29 cellular contexts compared by ENCODE assay signal in genomic region chr6:52749546-52750152, GRCh38. TPM values are rescaled to one million over a fixed set of nuclear protein-coding genes. Genes with fewer than 3 reads are reported as not detected.
DNase-seq lines count a peak whose midpoint lies in the region; ATAC-seq and TF ChIP-seq lines count a peak whose summit lies in the region.
"Had no signal": no experiment of that assay in that cellular context is flagged by ENCODE, and none has a peak within 500 bp of the region (broad histone marks: within the 10 kb centered on the region; RNA-seq: fewer than 3 reads in every experiment).

No MANE protein-coding gene starts in this region.

- no peak overlapping the region for H3K4me3 ChIP-seq in RWPE2 (ENCODE audit: severe bottlenecking)
- H3K4me3 ChIP-seq: BLaER1, gastroesophageal sphincter, hepatocyte, prostate gland, sigmoid colon had no signal

- peaks cover 2% of the 10 kb centered on the region for H3K27me3 Mint-ChIP-seq in activated CD4-positive, alpha-beta memory T cell treated with anti-CD3 and anti-CD28 coated beads, Interleukin-2, amount 10 ng/mL, durations not matched to agents 7 days and 5 days

- H3K4me3 Mint-ChIP-seq in activated CD4-positive, alpha-beta memory T cell treated with anti-CD3 and anti-CD28 coated beads, Interleukin-2, amount 10 ng/mL, durations not matched to agents 7 days and 5 days: no peak overlapping the region
- H3K4me3 Mint-ChIP-seq: activated B cell treated with CpG ODN at 0.5 μM for 24 hours; brain; stimulated activated memory B cell treated with anti-CD40 and anti-IgM and Interleukin-4, amounts not matched to agents 10 μg/mL and 1 μg/mL and 100 μg/mL, for 72 hours had no signal

- ATAC-seq in RWPE2 (ENCODE audit: low read depth) (0 out of 3 replicates have a peak, but pooled peaks have one; percentile 19), left lobe of liver (peak; percentile 10), GM19328 (IDR thresholded peaks at IDR 0.05; ENCODE audit: unreplicated experiment) (no peak), HG03280 (IDR thresholded peaks at IDR 0.05; ENCODE audit: unreplicated experiment) (no peak)
- ATAC-seq: gastroesophageal sphincter; left cardiac atrium; stimulated activated memory B cell treated with anti-CD40 and anti-IgM and Interleukin-4, amounts not matched to agents 10 μg/mL and 1 μg/mL and 100 μg/mL, for 72 hours had no signal

- H3K4me1 ChIP-seq in RWPE2 (ENCODE audit: insufficient read depth, poor library complexity, severe bottlenecking): no peaks in the 10 kb centered on the region
- H3K4me1 ChIP-seq: BLaER1, gastroesophageal sphincter, prostate gland, sigmoid colon had no signal

- no peaks in the 10 kb centered on the region for H3K27me3 ChIP-seq in RWPE2 (ENCODE audit: insufficient read depth, poor library complexity, severe bottlenecking)
- H3K27me3 ChIP-seq: BLaER1, gastroesophageal sphincter, hepatocyte, sigmoid colon had no signal

- TF ChIP-seq CTCF in RWPE2 (IDR thresholded peaks at IDR 0.05; ENCODE audit: poor library complexity, severe bottlenecking): no peak

- DNase-seq in NCI-H146 (lab: John Stamatoyannopoulos, UW) (peak; percentile 60), NCI-H2196 (lab: John Stamatoyannopoulos, UW; ENCODE audit: unreplicated experiment) (peak; percentile 28), RWPE2 (ENCODE audit: low spot score) (no peak), left lobe of liver (ENCODE audit: low spot score) (no peak), GM03348 (ENCODE audit: low spot score) (no peak)
- no peak for DNase-seq in activated CD4-positive, alpha-beta memory T cell treated with anti-CD3 and anti-CD28 coated beads, Interleukin-2, amount 10 ng/mL, durations not matched to agents 7 days and 5 days
- DNase-seq: activated B cell treated with CpG ODN at 0.5 μM for 24 hours; activated naive CD4-positive, alpha-beta T cell treated with Interleukin-2 at 50 U/mL for 16 hours; cerebellar nuclear complex; DMS79 treated with DMSO at 0.1 percent for 48 hours; GF-D8; left cardiac atrium; mesendoderm; NCI-H2081 treated with DMSO at 0.1 percent for 48 hours; SIG-M5; sigmoid colon; stimulated activated CD4-positive, alpha-beta T cell treated with anti-CD3 and anti-CD28 coated beads, Interleukin-4, amount 100 ng/mL, for 24 hours; substantia nigra; T1000 had no signal

- H3K27ac Mint-ChIP-seq in activated CD4-positive, alpha-beta memory T cell treated with anti-CD3 and anti-CD28 coated beads, Interleukin-2, amount 10 ng/mL, durations not matched to agents 7 days and 5 days: no peak overlapping the region
- H3K27ac Mint-ChIP-seq: activated B cell treated with CpG ODN at 0.5 μM for 24 hours; brain; stimulated activated memory B cell treated with anti-CD40 and anti-IgM and Interleukin-4, amounts not matched to agents 10 μg/mL and 1 μg/mL and 100 μg/mL, for 72 hours had no signal

- no peaks in the 10 kb centered on the region for H3K36me3 ChIP-seq in RWPE2 (ENCODE audit: low read depth)
- H3K36me3 ChIP-seq: BLaER1, gastroesophageal sphincter, prostate gland, sigmoid colon had no signal

- H3K36me3 Mint-ChIP-seq in activated CD4-positive, alpha-beta memory T cell treated with anti-CD3 and anti-CD28 coated beads, Interleukin-2, amount 10 ng/mL, durations not matched to agents 7 days and 5 days (ENCODE audit: low read depth): no peaks in the 10 kb centered on the region
- H3K36me3 Mint-ChIP-seq: brain; stimulated activated memory B cell treated with anti-CD40 and anti-IgM and Interleukin-4, amounts not matched to agents 10 μg/mL and 1 μg/mL and 100 μg/mL, for 72 hours had no signal

- H3K27ac ChIP-seq in RWPE2 (ENCODE audit: poor library complexity, severe bottlenecking): no peak overlapping the region
- H3K27ac ChIP-seq: BLaER1, gastroesophageal sphincter, prostate gland, sigmoid colon had no signal

- POLR2A ChIA-PET in activated CD4-positive, alpha-beta memory T cell treated with anti-CD3 and anti-CD28 coated beads, Interleukin-2, amount 10 ng/mL, durations not matched to agents 7 days and 5 days (lab: Charles Lee): no interaction called here

- CTCF ChIA-PET in activated CD4-positive, alpha-beta memory T cell treated with anti-CD3 and anti-CD28 coated beads, Interleukin-2, amount 10 ng/mL, durations not matched to agents 7 days and 5 days (lab: Charles Lee): no interaction called here

- no peaks in the 10 kb centered on the region for H3K9me3 Mint-ChIP-seq in activated CD4-positive, alpha-beta memory T cell treated with anti-CD3 and anti-CD28 coated beads, Interleukin-2, amount 10 ng/mL, durations not matched to agents 7 days and 5 days

- H3K9me3 ChIP-seq in RWPE2 (ENCODE audit: severe bottlenecking): no peaks in the 10 kb centered on the region
- H3K9me3 ChIP-seq: prostate gland, sigmoid colon had no signal

- no peaks in the 10 kb centered on the region for H3K4me1 Mint-ChIP-seq in activated CD4-positive, alpha-beta memory T cell treated with anti-CD3 and anti-CD28 coated beads, Interleukin-2, amount 10 ng/mL, durations not matched to agents 7 days and 5 days
- H3K4me1 Mint-ChIP-seq: activated B cell treated with CpG ODN at 0.5 μM for 24 hours; brain; stimulated activated memory B cell treated with anti-CD40 and anti-IgM and Interleukin-4, amounts not matched to agents 10 μg/mL and 1 μg/mL and 100 μg/mL, for 72 hours had no signal

RNA-seq across cellular contexts. Expression of gene GSTA2, which starts 13.6 kb away (rescaled TPM):
- 45.2 TPM for total RNA-seq in left lobe of liver
- total RNA-seq in activated CD4-positive, alpha-beta memory T cell treated with anti-CD3 and anti-CD28 coated beads, Interleukin-2, amount 10 ng/mL, durations not matched to agents 7 days and 5 days: not detected
- total RNA-seq: activated B cell treated with CpG ODN at 0.5 μM for 24 hours, dermis microvascular lymphatic vessel endothelial cell, left cardiac atrium, sigmoid colon, ureter had no signal

RNA-seq across cellular contexts. Expression of gene GSTA1, which starts 54.0 kb away (rescaled TPM):
- 811 TPM for total RNA-seq in left lobe of liver
- total RNA-seq in activated CD4-positive, alpha-beta memory T cell treated with anti-CD3 and anti-CD28 coated beads, Interleukin-2, amount 10 ng/mL, durations not matched to agents 7 days and 5 days: not detected
- total RNA-seq: activated B cell treated with CpG ODN at 0.5 μM for 24 hours, dermis microvascular lymphatic vessel endothelial cell, gastroesophageal sphincter, left cardiac atrium, sigmoid colon, ureter had no signal

Comparison
In these comparisons a context has a peak if more than half of its experiments do, and no peak if none do; other contexts are left out.
1. DNase-seq: peak in NCI-H146 (single experiment) and NCI-H2196 (single experiment); none in RWPE2 (single experiment), left lobe of liver (single experiment), GM03348 (single experiment) and activated CD4-positive, alpha-beta memory T cell treated with anti-CD3 and anti-CD28 coated beads, Interleukin-2, amount 10 ng/mL, durations not matched to agents 7 days and 5 days (single experiment).
2. ATAC-seq: peak in RWPE2 (single experiment) and left lobe of liver (single experiment); none in GM19328 (single experiment) and HG03280 (single experiment).
3. RNA of gene GSTA2, which starts 13.6 kb away (total RNA-seq): 45.2 TPM in left lobe of liver (single experiment); not detected in activated CD4-positive, alpha-beta memory T cell treated with anti-CD3 and anti-CD28 coated beads, Interleukin-2, amount 10 ng/mL, durations not matched to agents 7 days and 5 days; every median in the first group is over 10 times any median in the second.
4. RNA of gene GSTA1, which starts 54.0 kb away (total RNA-seq): 811 TPM in left lobe of liver (single experiment); not detected in activated CD4-positive, alpha-beta memory T cell treated with anti-CD3 and anti-CD28 coated beads, Interleukin-2, amount 10 ng/mL, durations not matched to agents 7 days and 5 days; every median in the first group is over 100 times any median in the second.